Comparison of ENCODE assay signal across 8 cellular contexts in genomic region chr12:2811791-2812190, GRCh38. TPM values are rescaled to one million over a fixed set of nuclear protein-coding genes. Genes with fewer than 3 reads are reported as not detected.
A peak's percentile ranks its signal among the peaks of the same experiment; 100 is the strongest.
DNase-seq lines count a peak whose midpoint lies in the region; ATAC-seq, FAIRE-seq and TF ChIP-seq lines count a peak whose summit lies in the region.

No MANE protein-coding gene starts in this region.

- H3K9me3 Mint-ChIP-seq in activated CD4-positive, alpha-beta T cell treated with anti-CD3 and anti-CD28 coated beads, Interleukin-2, amount 10 ng/mL, durations not matched to agents 7 days and 5 days = no peaks in the 10 kb centered on the region
- no peaks in the 10 kb centered on the region for H3K9me3 Mint-ChIP-seq in activated T-helper 17 cell treated with anti-CD3 and anti-CD28 coated beads, Interleukin-2, amount 50 U/mL, for 72 hours

- no peak for TF ChIP-seq POLR2A in stomach (IDR thresholded peaks at IDR 0.05)

- ATAC-seq in activated T-helper 17 cell treated with anti-CD3 and anti-CD28 coated beads, Interleukin-2, amount 50 U/mL, for 72 hours (replicated peaks) = no peak

- DNase-seq in activated CD4-positive, alpha-beta T cell treated with anti-CD3 and anti-CD28 coated beads, Interleukin-2, amount 10 ng/mL, durations not matched to agents 7 days and 5 days = no peak
- no peak for DNase-seq in activated CD4-positive, alpha-beta T cell treated with anti-CD3 and anti-CD28 coated beads, Interleukin-2, amount 50 U/mL, for 48 hours
- DNase-seq in kidney = no peak
- DNase-seq in stomach = no peak
- DNase-seq in kidney tubule cell (ENCODE audit: low spot score) = no peak
- no peak for DNase-seq in NCI-H524 (lab: John Stamatoyannopoulos, UW)
- no peak for DNase-seq in NCI-H2029 treated with DMSO at 0.1 percent for 48 hours (lab: John Stamatoyannopoulos, UW)

- H3K36me3 Mint-ChIP-seq in activated CD4-positive, alpha-beta T cell treated with anti-CD3 and anti-CD28 coated beads, Interleukin-2, amount 10 ng/mL, durations not matched to agents 7 days and 5 days (ENCODE audit: low read depth) = no peaks in the 10 kb centered on the region
- H3K36me3 Mint-ChIP-seq in activated T-helper 17 cell treated with anti-CD3 and anti-CD28 coated beads, Interleukin-2, amount 50 U/mL, for 72 hours (ENCODE audit: low read depth) = peaks cover 24% of the 10 kb centered on the region

- H3K4me1 ChIP-seq in kidney (ENCODE audit: control insufficient read depth in 1 of 2, insufficient read depth in 1 of 2, low read depth in 1 of 2, low read length in 2 of 2) = peaks cover 8 to 14% of the 10 kb centered on the region in 2 donors
- H3K4me1 ChIP-seq in stomach = peaks cover 6 to 32% (median 25%) of the 10 kb centered on the region in 4 donors

- H3K4me3 ChIP-seq in kidney (ENCODE audit: low read length in 2 of 2) = peak overlapping the region; percentile 79 to 100
- peak overlapping the region; percentile 63 to 76 (median 71) for H3K4me3 ChIP-seq in stomach

- no peaks in the 10 kb centered on the region for H3K27me3 ChIP-seq in stomach

- intact Hi-C loops in kidney (cut with DNase I) (no loop called here), stomach (cut with DNase I; ENCODE audit: low total_unique reads) (no loop called here)

- H3K27me3 Mint-ChIP-seq in activated CD4-positive, alpha-beta T cell treated with anti-CD3 and anti-CD28 coated beads, Interleukin-2, amount 10 ng/mL, durations not matched to agents 7 days and 5 days = no peaks in the 10 kb centered on the region
- no peaks in the 10 kb centered on the region for H3K27me3 Mint-ChIP-seq in activated T-helper 17 cell treated with anti-CD3 and anti-CD28 coated beads, Interleukin-2, amount 50 U/mL, for 72 hours

- H3K9ac ChIP-seq in kidney (ENCODE audit: low read length in 2 of 2) = peak overlapping the region in 1 of 2 donors; percentile 98

- H3K4me3 Mint-ChIP-seq in activated CD4-positive, alpha-beta T cell treated with anti-CD3 and anti-CD28 coated beads, Interleukin-2, amount 10 ng/mL, durations not matched to agents 7 days and 5 days = peak overlapping the region; percentile 99
- H3K4me3 Mint-ChIP-seq in activated T-helper 17 cell treated with anti-CD3 and anti-CD28 coated beads, Interleukin-2, amount 50 U/mL, for 72 hours = peak overlapping the region; percentile 99

- no peak overlapping the region for H3K27ac ChIP-seq in kidney (ENCODE audit: low read depth in 2 of 2, low read length in 2 of 2)
- peak overlapping the region; percentile 18 to 97 (median 94) for H3K27ac ChIP-seq in stomach

- 40 to 62% (median 49%) methylated on average over 5 of the region's 5 CpGs for WGBS in stomach, 5 donors

- no peak overlapping the region for H3K27ac Mint-ChIP-seq in activated CD4-positive, alpha-beta T cell treated with anti-CD3 and anti-CD28 coated beads, Interleukin-2, amount 10 ng/mL, durations not matched to agents 7 days and 5 days
- H3K27ac Mint-ChIP-seq in activated T-helper 17 cell treated with anti-CD3 and anti-CD28 coated beads, Interleukin-2, amount 50 U/mL, for 72 hours = peak overlapping the region; percentile 100

- H3K9me3 ChIP-seq in kidney (ENCODE audit: control insufficient read depth in 1 of 2, low read length in 2 of 2) = no peaks in the 10 kb centered on the region
- no peaks in the 10 kb centered on the region for H3K9me3 ChIP-seq in stomach

- H3K36me3 ChIP-seq in kidney (ENCODE audit: control insufficient read depth in 1 of 2, insufficient read depth in 2 of 2, low read length in 2 of 2) (peaks cover 0 to 4% of the 10 kb centered on the region in 2 donors), stomach (peaks cover 0 to 19% (median 14%) of the 10 kb centered on the region in 4 donors)

- no peak for TF ChIP-seq EP300 in stomach (IDR thresholded peaks at IDR 0.05)

- CTCF ChIA-PET in activated CD4-positive, alpha-beta T cell treated with anti-CD3 and anti-CD28 coated beads, Interleukin-2, amount 10 ng/mL, durations not matched to agents 7 days and 5 days (lab: Charles Lee) = no interaction called here

- FAIRE-seq in kidney (lab: Jason Lieb, UNC) = no peak

- TF ChIP-seq CTCF in kidney (IDR thresholded peaks at IDR 0.05; ENCODE audit: borderline replicate concordance, extremely low read depth, insufficient read depth) (no peak), stomach (IDR thresholded peaks at IDR 0.05) (no peak)

- POLR2A ChIA-PET in activated CD4-positive, alpha-beta T cell treated with anti-CD3 and anti-CD28 coated beads, Interleukin-2, amount 10 ng/mL, durations not matched to agents 7 days and 5 days (lab: Charles Lee) = no interaction called here

- H3K4me1 Mint-ChIP-seq in activated CD4-positive, alpha-beta T cell treated with anti-CD3 and anti-CD28 coated beads, Interleukin-2, amount 10 ng/mL, durations not matched to agents 7 days and 5 days = peaks cover 26% of the 10 kb centered on the region
- H3K4me1 Mint-ChIP-seq in activated T-helper 17 cell treated with anti-CD3 and anti-CD28 coated beads, Interleukin-2, amount 50 U/mL, for 72 hours = peaks cover 6% of the 10 kb centered on the region

RNA-seq across cellular contexts. Expression of gene ITFG2, which starts 0.7 kb away (rescaled TPM):
- total RNA-seq in activated CD4-positive, alpha-beta T cell treated with anti-CD3 and anti-CD28 coated beads, Interleukin-2, amount 10 ng/mL, durations not matched to agents 7 days and 5 days = 10 to 100 TPM; 43.5 to 48.2 TPM
- total RNA-seq in activated T-helper 17 cell treated with anti-CD3 and anti-CD28 coated beads, Interleukin-2, amount 50 U/mL, for 72 hours = 10 to 100 TPM; 34.8 to 43.8 TPM
- 48.2 TPM for total RNA-seq in kidney
- 23.6 TPM for polyA plus RNA-seq in kidney (ENCODE audit: insufficient read depth, low read depth, low replicate concordance)
- 100 to 1,000 TPM in 3 of 5 donors, 10 to 100 TPM in 2; 19.1 to 208 (median 157) TPM for total RNA-seq in stomach
- 10 to 100 TPM; 14.9 to 27.8 (median 26.3) TPM for polyA plus RNA-seq in stomach

RNA-seq across cellular contexts. Expression of gene FKBP4, which starts 17.0 kb away (rescaled TPM):
- total RNA-seq in activated CD4-positive, alpha-beta T cell treated with anti-CD3 and anti-CD28 coated beads, Interleukin-2, amount 10 ng/mL, durations not matched to agents 7 days and 5 days = 10 to 100 TPM; 47.2 to 68.2 TPM
- 100 to 1,000 TPM in 1 of 2 donors, 10 to 100 TPM in 1; 78.9 to 166 TPM for total RNA-seq in activated T-helper 17 cell treated with anti-CD3 and anti-CD28 coated beads, Interleukin-2, amount 50 U/mL, for 72 hours
- total RNA-seq in kidney = 70.2 TPM
- polyA plus RNA-seq in kidney (ENCODE audit: insufficient read depth, low read depth, low replicate concordance) = 114 TPM
- 10 to 100 TPM; 25.3 to 57.2 (median 39.4) TPM for total RNA-seq in stomach
- 10 to 100 TPM; 46.9 to 51.4 (median 51.3) TPM for polyA plus RNA-seq in stomach

RNA-seq across cellular contexts. Expression of gene NRIP2, which starts 23.0 kb away (rescaled TPM):
- total RNA-seq in activated CD4-positive, alpha-beta T cell treated with anti-CD3 and anti-CD28 coated beads, Interleukin-2, amount 10 ng/mL, durations not matched to agents 7 days and 5 days = not detected
- total RNA-seq in activated T-helper 17 cell treated with anti-CD3 and anti-CD28 coated beads, Interleukin-2, amount 50 U/mL, for 72 hours = not detected
- total RNA-seq in kidney (11.7 TPM), stomach (10 to 100 TPM in 1 of 5 donors, 1 to 10 TPM in 1, under 1 TPM in 1, not detected in 2; 0.92 to 24.3 (median 4.7) TPM)
- polyA plus RNA-seq in kidney (ENCODE audit: insufficient read depth, low read depth, low replicate concordance) (15.9 TPM), stomach (under 1 TPM; 0.31 to 0.87 (median 0.63) TPM)

RNA-seq across cellular contexts. Expression of gene TEX52, which starts 45.0 kb away (rescaled TPM):
- total RNA-seq in activated CD4-positive, alpha-beta T cell treated with anti-CD3 and anti-CD28 coated beads, Interleukin-2, amount 10 ng/mL, durations not matched to agents 7 days and 5 days = under 1 TPM; 0.29 to 0.35 TPM
- under 1 TPM in 1 of 2 donors, not detected in 1; 0.35 TPM for total RNA-seq in activated T-helper 17 cell treated with anti-CD3 and anti-CD28 coated beads, Interleukin-2, amount 50 U/mL, for 72 hours
- total RNA-seq in kidney (not detected), stomach (not detected)
- polyA plus RNA-seq in kidney (ENCODE audit: insufficient read depth, low read depth, low replicate concordance) (not detected), stomach (not detected)

Comparison
In these comparisons a context has a peak if more than half of its experiments do, and no peak if none do; other contexts are left out.
1. H3K27ac ChIP-seq: peak in stomach (5 of 5); none in kidney (0 of 2).